Comparison of ENCODE assay signal across 7 cellular contexts in genomic region chr1:112395832-112396667, GRCh38.
DNase-seq lines count a peak whose midpoint lies in the region; ATAC-seq and TF ChIP-seq lines count a peak whose summit lies in the region.

Gene CTTNBP2NL, plus strand, starts transcription at chr1:112396214. Its CDS starts 19,952 bp downstream, at chr1:112416166.

- ATAC-seq in GM18517 (IDR thresholded peaks at IDR 0.05; ENCODE audit: unreplicated experiment) (peak; percentile 66), HG03025 (IDR thresholded peaks at IDR 0.05; ENCODE audit: low FRiP score, unreplicated experiment) (peak; percentile 80)

- no peaks in the 10 kb centered on the region for H3K27me3 ChIP-seq in brain microvascular endothelial cell (replicated peaks)

- H3K4me3 ChIP-seq in brain microvascular endothelial cell (ENCODE audit: low read depth, low read length) (peak within 1 kb of the TSS; percentile 98), iPS-11a (ENCODE audit: low read depth, low read length) (peak within 1 kb of the TSS; percentile 89), skeletal muscle cell (ENCODE audit: low read depth, low read length) (peak within 1 kb of the TSS; percentile 100)

- DNase-seq in NCI-H2081 (lab: John Stamatoyannopoulos, UW): peak; percentile 90 to 94
- peak; percentile 92 for DNase-seq in UCSD-AML1 (lab: John Stamatoyannopoulos, UW; ENCODE audit: unreplicated experiment)
- DNase-seq in brain microvascular endothelial cell: peak; percentile 89
- DNase-seq in skeletal muscle cell (ENCODE audit: low read depth): peak; percentile 78

- H3K27ac ChIP-seq in brain microvascular endothelial cell: peak within 1 kb of the TSS; percentile 93

- no peaks in the 10 kb centered on the region for H3K36me3 ChIP-seq in brain microvascular endothelial cell (replicated peaks)

- TF ChIP-seq CTCF in brain microvascular endothelial cell (IDR thresholded peaks at IDR 0.05; ENCODE audit: low read depth, low read length, missing control alignments): no peak

- in situ Hi-C loops in brain microvascular endothelial cell (cut with HindIII; ENCODE audit: low pct_ligation_motif_present, low sequenced_read_pairs): loop anchor here (10.0 kb wide), 1 partner anchor 219 kb away; the partner anchor contains the start of genes CAPZA1 and ST7L

Comparison
In these comparisons a context has a peak if more than half of its experiments do, and no peak if none do; other contexts are left out.
1. Peak in every context shown above with its lines: DNase-seq, ATAC-seq, H3K4me3 ChIP-seq and H3K27ac ChIP-seq.